Comparison of ENCODE assay signal across 1 cellular context in the genomic region with DNA sequence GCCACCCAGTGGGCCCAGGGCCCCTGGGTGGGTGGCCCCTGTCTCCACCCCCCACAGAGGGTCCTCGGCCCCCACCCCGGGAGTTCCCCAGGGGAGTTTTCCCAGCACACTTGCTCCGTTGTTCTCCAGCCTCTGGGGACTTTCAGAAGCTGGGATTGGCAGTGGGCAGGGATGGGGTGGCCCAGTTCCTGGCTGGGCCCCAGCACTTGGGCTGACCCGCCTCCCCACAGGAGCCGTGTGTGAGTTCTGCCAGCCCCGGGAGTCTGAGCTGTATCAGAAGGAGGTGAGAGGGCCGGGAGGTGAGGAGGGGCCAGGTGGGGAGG.
A peak's percentile ranks its signal among the peaks of the same experiment; 100 is the strongest.
TF ChIP-seq lines count a peak whose summit lies in the region.

No MANE protein-coding gene starts in this region.

TF ChIP-seq in H1, 55 proteins besides CTCF, POLR2A, EP300 and RAD21:
- TF ChIP-seq POLR2AphosphoS5 (IDR thresholded peaks at IDR 0.05; ENCODE audit: low read depth, low read length), result 0 out of 2 replicates have a peak, but pooled peaks have one; percentile 12
- TF ChIP-seq GTF2F1 (IDR thresholded peaks at IDR 0.05; ENCODE audit: borderline replicate concordance, low read depth, low read length), result no peak
